In the genomic region with DNA sequence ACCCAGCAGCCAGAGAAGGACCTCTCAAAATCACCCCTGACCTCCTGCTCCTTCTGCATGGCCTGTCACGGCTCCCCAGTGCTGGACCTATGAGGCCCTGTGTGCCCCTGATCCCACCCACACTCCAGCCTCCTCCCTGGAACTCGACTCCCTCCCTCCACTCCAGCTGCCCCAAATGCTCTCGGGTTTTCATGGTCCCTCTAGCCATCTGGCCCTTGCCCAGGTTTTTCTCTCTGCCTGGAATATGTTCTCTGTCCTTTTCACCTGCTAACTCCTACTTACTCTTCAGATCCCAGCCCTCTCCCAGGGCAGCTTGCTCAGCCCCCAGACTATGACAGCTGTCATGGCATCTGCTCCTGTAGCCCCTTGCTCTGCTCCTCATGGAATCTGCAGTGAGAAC, we compare ENCODE assay signal across 25 cellular contexts. TPM values are rescaled to one million over a fixed set of nuclear protein-coding genes. Genes with fewer than 3 reads are reported as not detected.
DNase-seq lines count a peak whose midpoint lies in the region; ATAC-seq and TF ChIP-seq lines count a peak whose summit lies in the region.
"Had no signal": no experiment of that assay in that cellular context is flagged by ENCODE, and none has a peak within 500 bp of the region (broad histone marks: within the 10 kb centered on the region; RNA-seq: fewer than 3 reads in every experiment).

No MANE protein-coding gene starts in this region.

- H3K4me3 Mint-ChIP-seq in activated CD8-positive, alpha-beta T cell treated with anti-CD3 and anti-CD28 coated beads, Interleukin-2, amount 10 ng/mL, durations not matched to agents 7 days and 5 days = no peak overlapping the region
- no peak overlapping the region for H3K4me3 Mint-ChIP-seq in activated CD8-positive, alpha-beta T cell treated with anti-CD3 and anti-CD28 coated beads for 36 hours
- H3K4me3 Mint-ChIP-seq in natural killer cell = no peak overlapping the region
- H3K4me3 Mint-ChIP-seq: activated T-cell treated with anti-CD3 and anti-CD28 coated beads, Interleukin-2, amount 50 U/mL, for 24 hours; central memory CD8-positive, alpha-beta T cell; naive thymus-derived CD8-positive, alpha-beta T cell; T-helper 2 cell treated with Interferon-gamma antibody and Interleukin-4, amounts not matched to agents 5 μg/mL and 100 μg/mL, for 36 hours; WTC11 had no signal

- H3K27me3 Mint-ChIP-seq in activated CD8-positive, alpha-beta T cell treated with anti-CD3 and anti-CD28 coated beads, Interleukin-2, amount 10 ng/mL, durations not matched to agents 7 days and 5 days (ENCODE audit: low read depth) = peaks cover 3% of the 10 kb centered on the region
- H3K27me3 Mint-ChIP-seq in activated CD8-positive, alpha-beta T cell treated with anti-CD3 and anti-CD28 coated beads for 36 hours = no peaks in the 10 kb centered on the region
- H3K27me3 Mint-ChIP-seq in natural killer cell (ENCODE audit: low read depth in 2 of 2) = peaks cover 0 to 3% of the 10 kb centered on the region in 2 donors
- H3K27me3 Mint-ChIP-seq: activated T-cell treated with anti-CD3 and anti-CD28 coated beads, Interleukin-2, amount 50 U/mL, for 24 hours; central memory CD8-positive, alpha-beta T cell; naive thymus-derived CD8-positive, alpha-beta T cell had no signal

- 18 to 25% (median 24%) methylated on average over 3 of the region's 3 CpGs for WGBS in ovary, 3 donors

- CTCF ChIA-PET in activated CD8-positive, alpha-beta T cell treated with anti-CD3 and anti-CD28 coated beads, Interleukin-2, amount 10 ng/mL, durations not matched to agents 7 days and 5 days (lab: Charles Lee) = no interaction called here
- CTCF ChIA-PET in activated CD8-positive, alpha-beta T cell treated with anti-CD3 and anti-CD28 coated beads for 36 hours (lab: Charles Lee) = no interaction called here

- no peaks in the 10 kb centered on the region for H3K4me1 Mint-ChIP-seq in activated CD8-positive, alpha-beta T cell treated with anti-CD3 and anti-CD28 coated beads, Interleukin-2, amount 10 ng/mL, durations not matched to agents 7 days and 5 days (ENCODE audit: low read depth)
- H3K4me1 Mint-ChIP-seq in activated CD8-positive, alpha-beta T cell treated with anti-CD3 and anti-CD28 coated beads for 36 hours (ENCODE audit: low read depth) = no peaks in the 10 kb centered on the region
- H3K4me1 Mint-ChIP-seq in natural killer cell = no peaks in the 10 kb centered on the region
- H3K4me1 Mint-ChIP-seq: central memory CD8-positive, alpha-beta T cell had no signal

- H3K4me1 ChIP-seq in SJCRH30 = peaks cover 33% of the 10 kb centered on the region
- H3K4me1 ChIP-seq in right atrium auricular region = peaks cover 0 to 75% of the 10 kb centered on the region in 2 donors
- peaks cover 32 to 54% of the 10 kb centered on the region in 2 donors for H3K4me1 ChIP-seq in thoracic aorta (ENCODE audit: control insufficient read depth in 1 of 2, low read depth in 2 of 2)
- H3K4me1 ChIP-seq in ovary (ENCODE audit: insufficient read depth) = no peaks in the 10 kb centered on the region

- H3K4me3 ChIP-seq in SJCRH30 (no peak overlapping the region), right atrium auricular region (no peak overlapping the region), thoracic aorta (no peak overlapping the region), ovary (no peak overlapping the region)
- H3K4me3 ChIP-seq: spleen had no signal

- no peaks in the 10 kb centered on the region for H3K9me3 Mint-ChIP-seq in activated CD8-positive, alpha-beta T cell treated with anti-CD3 and anti-CD28 coated beads, Interleukin-2, amount 10 ng/mL, durations not matched to agents 7 days and 5 days (ENCODE audit: insufficient read depth)
- no peaks in the 10 kb centered on the region for H3K9me3 Mint-ChIP-seq in activated CD8-positive, alpha-beta T cell treated with anti-CD3 and anti-CD28 coated beads for 36 hours
- H3K9me3 Mint-ChIP-seq in natural killer cell = no peaks in the 10 kb centered on the region
- H3K9me3 Mint-ChIP-seq: activated T-cell treated with anti-CD3 and anti-CD28 coated beads, Interleukin-2, amount 50 U/mL, for 24 hours; central memory CD8-positive, alpha-beta T cell; naive thymus-derived CD8-positive, alpha-beta T cell; T-helper 2 cell treated with Interferon-gamma antibody and Interleukin-4, amounts not matched to agents 5 μg/mL and 100 μg/mL, for 36 hours; WTC11 had no signal

- no peak for TF ChIP-seq CTCF in activated CD8-positive, alpha-beta T cell treated with anti-CD3 and anti-CD28 coated beads for 36 hours (IDR thresholded peaks at IDR 0.05)
- TF ChIP-seq CTCF in right atrium auricular region (IDR thresholded peaks at IDR 0.05) = no peak
- no peak for TF ChIP-seq CTCF in thoracic aorta (IDR thresholded peaks at IDR 0.05)
- TF ChIP-seq CTCF in natural killer cell (IDR thresholded peaks at IDR 0.05) = no peak
- TF ChIP-seq CTCF in ovary (IDR thresholded peaks at IDR 0.05) = no peak

- H3K27me3 ChIP-seq in SJCRH30 = no peaks in the 10 kb centered on the region
- H3K27me3 ChIP-seq in right atrium auricular region = no peaks in the 10 kb centered on the region
- no peaks in the 10 kb centered on the region for H3K27me3 ChIP-seq in thoracic aorta (replicated peaks; ENCODE audit: insufficient read depth)
- no peaks in the 10 kb centered on the region for H3K27me3 ChIP-seq in ovary
- H3K27me3 ChIP-seq: spleen had no signal

- POLR2A ChIA-PET in activated CD8-positive, alpha-beta T cell treated with anti-CD3 and anti-CD28 coated beads, Interleukin-2, amount 10 ng/mL, durations not matched to agents 7 days and 5 days (lab: Charles Lee) = no interaction called here
- POLR2A ChIA-PET in activated CD8-positive, alpha-beta T cell treated with anti-CD3 and anti-CD28 coated beads for 36 hours (lab: Charles Lee) = no interaction called here

- no peak for ATAC-seq in activated CD8-positive, alpha-beta T cell treated with anti-CD3 and anti-CD28 coated beads, Interleukin-2, amount 10 ng/mL, durations not matched to agents 7 days and 5 days
- ATAC-seq in activated CD8-positive, alpha-beta T cell treated with anti-CD3 and anti-CD28 coated beads for 36 hours = no peak
- no peak for ATAC-seq in thoracic aorta (ENCODE audit: insufficient number of reproducible peaks, low FRiP score, low read depth)
- no peak for ATAC-seq in natural killer cell
- ATAC-seq: naive thymus-derived CD8-positive, alpha-beta T cell; SK-N-SH treated with all-trans-retinoic acid at 6 μM for 48 hours; WTC11 had no signal

- no peaks in the 10 kb centered on the region for H3K9me3 ChIP-seq in SJCRH30 (replicated peaks)
- no peaks in the 10 kb centered on the region for H3K9me3 ChIP-seq in right atrium auricular region
- no peaks in the 10 kb centered on the region for H3K9me3 ChIP-seq in thoracic aorta
- H3K9me3 ChIP-seq in ovary = no peaks in the 10 kb centered on the region
- H3K9me3 ChIP-seq: spleen had no signal

- H3K36me3 ChIP-seq in SJCRH30 (no peaks in the 10 kb centered on the region), right atrium auricular region (no peaks in the 10 kb centered on the region), thoracic aorta (no peaks in the 10 kb centered on the region), ovary (no peaks in the 10 kb centered on the region)
- H3K36me3 ChIP-seq: spleen had no signal

- no peak for TF ChIP-seq POLR2A in ovary (IDR thresholded peaks at IDR 0.05)

- H3K36me3 Mint-ChIP-seq in activated CD8-positive, alpha-beta T cell treated with anti-CD3 and anti-CD28 coated beads, Interleukin-2, amount 10 ng/mL, durations not matched to agents 7 days and 5 days (ENCODE audit: low read depth) = no peaks in the 10 kb centered on the region
- no peaks in the 10 kb centered on the region for H3K36me3 Mint-ChIP-seq in activated CD8-positive, alpha-beta T cell treated with anti-CD3 and anti-CD28 coated beads for 36 hours (ENCODE audit: low read depth)
- no peaks in the 10 kb centered on the region for H3K36me3 Mint-ChIP-seq in natural killer cell
- H3K36me3 Mint-ChIP-seq: naive thymus-derived CD8-positive, alpha-beta T cell; WTC11 had no signal

- no peak for DNase-seq in activated CD8-positive, alpha-beta T cell treated with anti-CD3 and anti-CD28 coated beads, Interleukin-2, amount 10 ng/mL, durations not matched to agents 7 days and 5 days
- no peak for DNase-seq in activated CD8-positive, alpha-beta T cell treated with anti-CD3 and anti-CD28 coated beads for 36 hours
- DNase-seq in SJCRH30 (peak; percentile 64 to 84), right atrium auricular region (ENCODE audit: low spot score) (no peak), thoracic aorta (ENCODE audit: low spot score) (no peak), natural killer cell (no peak), ovary (no peak), germinal center (ENCODE audit: low spot score) (no peak)
- DNase-seq: 8988T; activated naive CD4-positive, alpha-beta T cell treated with Interleukin-2 at 50 U/mL for 16 hours; activated T-cell treated with anti-CD3 and anti-CD28 coated beads, Interleukin-2, amount 50 U/mL, for 24 hours; amygdala; foreskin melanocyte; KBM-7; kidney glomerular epithelial cell; mesendoderm; MV-4-11; naive thymus-derived CD8-positive, alpha-beta T cell; NCI-H2029; stimulated activated CD8-positive, alpha-beta memory T cell treated with anti-CD3 and anti-CD28 coated beads, Interleukin-4, amount 100 ng/mL, for 48 hours had no signal

- peak overlapping the region; percentile 17 for H3K27ac Mint-ChIP-seq in activated CD8-positive, alpha-beta T cell treated with anti-CD3 and anti-CD28 coated beads, Interleukin-2, amount 10 ng/mL, durations not matched to agents 7 days and 5 days
- no peak overlapping the region for H3K27ac Mint-ChIP-seq in activated CD8-positive, alpha-beta T cell treated with anti-CD3 and anti-CD28 coated beads for 36 hours
- no peak overlapping the region for H3K27ac Mint-ChIP-seq in natural killer cell
- H3K27ac Mint-ChIP-seq: activated T-cell treated with anti-CD3 and anti-CD28 coated beads, Interleukin-2, amount 50 U/mL, for 24 hours; T-helper 2 cell treated with Interferon-gamma antibody and Interleukin-4, amounts not matched to agents 5 μg/mL and 100 μg/mL, for 36 hours; WTC11 had no signal

- intact Hi-C loops in activated CD8-positive, alpha-beta T cell treated with anti-CD3 and anti-CD28 coated beads for 36 hours (cut with micrococcal nuclease) = no loop called here
- intact Hi-C loops in natural killer cell (cut with micrococcal nuclease) = no loop called here
- intact Hi-C loops in ovary (cut with DNase I) = no loop called here

- no peak overlapping the region for H3K27ac ChIP-seq in SJCRH30
- H3K27ac ChIP-seq in right atrium auricular region = peak overlapping the region; percentile 93 to 96
- H3K27ac ChIP-seq in thoracic aorta = peak overlapping the region; percentile 19 to 92
- H3K27ac ChIP-seq in ovary = no peak overlapping the region
- H3K27ac ChIP-seq: spleen had no signal

- no peak for TF ChIP-seq EP300 in ovary (IDR thresholded peaks at IDR 0.05)

RNA-seq across cellular contexts. Expression of gene RPL29, which starts 30.3 kb away (rescaled TPM):
- 1,000 to 10,000 TPM; 1,199 to 1,266 TPM for total RNA-seq in activated CD8-positive, alpha-beta T cell treated with anti-CD3 and anti-CD28 coated beads, Interleukin-2, amount 10 ng/mL, durations not matched to agents 7 days and 5 days
- total RNA-seq in activated CD8-positive, alpha-beta T cell treated with anti-CD3 and anti-CD28 coated beads for 36 hours = 1,000 to 10,000 TPM; 2,039 to 2,045 TPM
- 1,784 and 1,861 TPM in 2 replicates for total RNA-seq in SJCRH30 (2014; rRNA removed; shearing (Covaris generic))
- total RNA-seq in right atrium auricular region = 1,000 to 10,000 TPM in 1 of 2 donors, 100 to 1,000 TPM in 1; 658 to 1,017 TPM
- total RNA-seq in thoracic aorta = 100 to 1,000 TPM; 642 to 718 TPM
- total RNA-seq in natural killer cell = 100 to 1,000 TPM; 486 to 819 (median 797) TPM
- total RNA-seq in ovary = 1,000 to 10,000 TPM; 1,785 to 3,905 (median 1,999) TPM
- 1,000 to 10,000 TPM; 1,901 to 3,982 TPM for polyA plus RNA-seq in ovary

RNA-seq across cellular contexts. Expression of gene DUSP7, which starts 30.4 kb away (rescaled TPM):
- total RNA-seq in activated CD8-positive, alpha-beta T cell treated with anti-CD3 and anti-CD28 coated beads, Interleukin-2, amount 10 ng/mL, durations not matched to agents 7 days and 5 days = 10 to 100 TPM; 37.4 to 39.1 TPM
- total RNA-seq in activated CD8-positive, alpha-beta T cell treated with anti-CD3 and anti-CD28 coated beads for 36 hours = 10 to 100 TPM; 19.6 to 21.6 TPM
- total RNA-seq in SJCRH30 (2014; rRNA removed; shearing (Covaris generic)) = 9.1 and 9.6 TPM in 2 replicates
- total RNA-seq in right atrium auricular region (10 to 100 TPM; 17.7 to 33.7 TPM), thoracic aorta (10 to 100 TPM; 41.1 to 42.2 TPM), natural killer cell (10 to 100 TPM in 2 of 3 donors, 1 to 10 TPM in 1; 8.7 to 17.4 (median 11.6) TPM), ovary (10 to 100 TPM in 5 of 7 donors, 1 to 10 TPM in 2; 5.1 to 18.0 (median 15.2) TPM)
- 1 to 10 TPM; 6.5 to 8.6 TPM for polyA plus RNA-seq in ovary

RNA-seq across cellular contexts. Expression of gene ACY1, which starts 42.7 kb away (rescaled TPM):
- total RNA-seq in activated CD8-positive, alpha-beta T cell treated with anti-CD3 and anti-CD28 coated beads, Interleukin-2, amount 10 ng/mL, durations not matched to agents 7 days and 5 days = 10 to 100 TPM; 17.4 to 21.2 TPM
- total RNA-seq in activated CD8-positive, alpha-beta T cell treated with anti-CD3 and anti-CD28 coated beads for 36 hours = 10 to 100 TPM; 61.8 to 64.5 TPM
- total RNA-seq in SJCRH30 (2014; rRNA removed; shearing (Covaris generic)) = 24.5 and 26.2 TPM in 2 replicates
- total RNA-seq in right atrium auricular region (10 to 100 TPM; 26.0 to 29.8 TPM), thoracic aorta (10 to 100 TPM in 1 of 2 donors, 1 to 10 TPM in 1; 6.1 to 12.3 TPM), natural killer cell (10 to 100 TPM in 2 of 3 donors, 1 to 10 TPM in 1; 8.4 to 19.5 (median 13.8) TPM), ovary (10 to 100 TPM; 13.8 to 27.4 (median 21.1) TPM)
- 10 to 100 TPM in 1 of 2 donors, 1 to 10 TPM in 1; 8.4 to 10.2 TPM for polyA plus RNA-seq in ovary

RNA-seq across cellular contexts. Expression of gene ABHD14A, which starts 51.2 kb away (rescaled TPM):
- total RNA-seq in activated CD8-positive, alpha-beta T cell treated with anti-CD3 and anti-CD28 coated beads, Interleukin-2, amount 10 ng/mL, durations not matched to agents 7 days and 5 days = 10 to 100 TPM; 10.5 to 11.7 TPM
- 1 to 10 TPM; 8.9 to 9.5 TPM for total RNA-seq in activated CD8-positive, alpha-beta T cell treated with anti-CD3 and anti-CD28 coated beads for 36 hours
- 9.6 and 10.8 TPM in 2 replicates for total RNA-seq in SJCRH30 (2014; rRNA removed; shearing (Covaris generic))
- total RNA-seq in right atrium auricular region = 10 to 100 TPM; 21.0 to 31.3 TPM
- 10 to 100 TPM in 1 of 2 donors, 1 to 10 TPM in 1; 9.7 to 24.0 TPM for total RNA-seq in thoracic aorta
- total RNA-seq in natural killer cell = 10 to 100 TPM; 12.0 to 14.7 (median 13.4) TPM
- total RNA-seq in ovary = 10 to 100 TPM; 13.2 to 36.1 (median 27.4) TPM
- polyA plus RNA-seq in ovary = 10 to 100 TPM in 1 of 2 donors, 1 to 10 TPM in 1; 5.1 to 30.8 TPM

RNA-seq across cellular contexts. Expression of gene ABHD14B, which starts 52.2 kb away (rescaled TPM):
- 10 to 100 TPM; 31.4 to 38.0 TPM for total RNA-seq in activated CD8-positive, alpha-beta T cell treated with anti-CD3 and anti-CD28 coated beads, Interleukin-2, amount 10 ng/mL, durations not matched to agents 7 days and 5 days
- total RNA-seq in activated CD8-positive, alpha-beta T cell treated with anti-CD3 and anti-CD28 coated beads for 36 hours = 10 to 100 TPM; 70.7 to 73.6 TPM
- 11.2 and 13.0 TPM in 2 replicates for total RNA-seq in SJCRH30 (2014; rRNA removed; shearing (Covaris generic))
- total RNA-seq in right atrium auricular region (10 to 100 TPM; 15.6 to 20.9 TPM), thoracic aorta (10 to 100 TPM; 28.6 to 55.2 TPM), natural killer cell (10 to 100 TPM; 32.8 to 42.2 (median 34.2) TPM), ovary (10 to 100 TPM; 37.1 to 55.7 (median 45.5) TPM)
- polyA plus RNA-seq in ovary = 10 to 100 TPM; 58.4 to 70.9 TPM

Comparison
In these comparisons a context has a peak if more than half of its experiments do, and no peak if none do; other contexts are left out.
1. DNase-seq: peak in SJCRH30 (2 of 2); none in activated CD8-positive, alpha-beta T cell treated with anti-CD3 and anti-CD28 coated beads, Interleukin-2, amount 10 ng/mL, durations not matched to agents 7 days and 5 days (single experiment), activated CD8-positive, alpha-beta T cell treated with anti-CD3 and anti-CD28 coated beads for 36 hours (single experiment), right atrium auricular region (single experiment), thoracic aorta (single experiment), natural killer cell (single experiment), ovary (0 of 5) and germinal center (single experiment).
2. H3K27ac ChIP-seq: peak in right atrium auricular region (2 of 2) and thoracic aorta (2 of 2); none in SJCRH30 (single experiment) and ovary (0 of 2).